10 cellular contexts compared by ENCODE assay signal in the genomic region with DNA sequence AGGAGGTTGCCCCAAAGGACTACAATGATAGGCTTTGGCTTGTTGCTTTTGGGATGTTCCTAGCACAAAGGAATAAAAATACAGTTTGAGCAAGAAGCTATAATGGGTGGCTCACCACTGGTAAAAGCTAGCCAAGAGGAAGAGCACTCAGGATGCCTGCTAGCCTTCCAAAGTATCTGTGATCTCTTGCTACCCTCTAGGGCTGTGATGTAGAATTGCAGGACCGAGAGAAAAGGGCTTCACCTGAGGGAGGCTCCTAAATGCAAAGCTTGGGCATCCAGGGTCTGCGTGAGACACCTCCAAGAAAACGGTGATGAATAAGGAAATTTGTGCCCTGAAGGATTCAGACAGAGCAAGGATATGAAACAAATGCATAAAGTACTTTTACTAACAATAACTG. TPM values are rescaled to one million over a fixed set of nuclear protein-coding genes. Genes with fewer than 3 reads are reported as not detected.
DNase-seq lines count a peak whose midpoint lies in the region; ATAC-seq and TF ChIP-seq lines count a peak whose summit lies in the region.
"Had no signal": no experiment of that assay in that cellular context is flagged by ENCODE, and none has a peak within 500 bp of the region (broad histone marks: within the 10 kb centered on the region; RNA-seq: fewer than 3 reads in every experiment).

No MANE protein-coding gene starts in this region.

- WGBS in gastroesophageal sphincter (ENCODE audit: low coverage in 1 of 2), 2 donors = 59 to 73% methylated on average over 3 of the region's 3 CpGs

- no peaks in the 10 kb centered on the region for H3K9me3 ChIP-seq in OCI-LY1 (ENCODE audit: low read length)
- H3K9me3 ChIP-seq in gastroesophageal sphincter = no peaks in the 10 kb centered on the region

- H2AFZ ChIP-seq in OCI-LY1 (ENCODE audit: low read length) = no peak overlapping the region

- H3K4me2 ChIP-seq in OCI-LY1 (ENCODE audit: low read length) = no peak overlapping the region

- H3K9ac ChIP-seq in OCI-LY1 (ENCODE audit: low read length) = no peak overlapping the region

- no peaks in the 10 kb centered on the region for H3K9me2 ChIP-seq in OCI-LY1 (ENCODE audit: low read depth, low read length)

- H3K36me3 Mint-ChIP-seq in activated CD4-positive, alpha-beta memory T cell treated with anti-CD3 and anti-CD28 coated beads, Interleukin-2, amount 10 ng/mL, durations not matched to agents 7 days and 5 days (ENCODE audit: low read depth) = no peaks in the 10 kb centered on the region
- no peaks in the 10 kb centered on the region for H3K36me3 Mint-ChIP-seq in activated CD8-positive, alpha-beta memory T cell treated with anti-CD3 and anti-CD28 coated beads, Interleukin-2, amount 10 ng/mL, durations not matched to agents 7 days and 5 days

- TF ChIP-seq CTCF in BJ (IDR thresholded peaks at IDR 0.05; ENCODE audit: insufficient read depth, low read depth, low read length) = peak; percentile 70
- peak; percentile 39 for TF ChIP-seq CTCF in GM20000 (IDR thresholded peaks at IDR 0.05; ENCODE audit: extremely low read depth, missing control alignments)
- peak; percentile 49; the same call in 1 of the 2 replicates for TF ChIP-seq CTCF in OCI-LY1 (IDR thresholded peaks at IDR 0.05; ENCODE audit: low read length)
- peak; percentile 10 to 64 (median 48) for TF ChIP-seq CTCF in gastroesophageal sphincter (IDR thresholded peaks at IDR 0.05)

- no peak for TF ChIP-seq EP300 in gastroesophageal sphincter (IDR thresholded peaks at IDR 0.05)

- no peaks in the 10 kb centered on the region for H3K4me1 ChIP-seq in OCI-LY1 (ENCODE audit: insufficient read depth, low read length, severe bottlenecking)
- no peaks in the 10 kb centered on the region for H3K4me1 ChIP-seq in gastroesophageal sphincter

- no peak overlapping the region for H3K27ac Mint-ChIP-seq in activated CD4-positive, alpha-beta memory T cell treated with anti-CD3 and anti-CD28 coated beads, Interleukin-2, amount 10 ng/mL, durations not matched to agents 7 days and 5 days
- no peak overlapping the region for H3K27ac Mint-ChIP-seq in activated CD8-positive, alpha-beta memory T cell treated with anti-CD3 and anti-CD28 coated beads, Interleukin-2, amount 10 ng/mL, durations not matched to agents 7 days and 5 days

- no peak overlapping the region for H3K4me3 Mint-ChIP-seq in activated CD4-positive, alpha-beta memory T cell treated with anti-CD3 and anti-CD28 coated beads, Interleukin-2, amount 10 ng/mL, durations not matched to agents 7 days and 5 days
- no peak overlapping the region for H3K4me3 Mint-ChIP-seq in activated CD8-positive, alpha-beta memory T cell treated with anti-CD3 and anti-CD28 coated beads, Interleukin-2, amount 10 ng/mL, durations not matched to agents 7 days and 5 days

- H3K4me1 Mint-ChIP-seq in activated CD4-positive, alpha-beta memory T cell treated with anti-CD3 and anti-CD28 coated beads, Interleukin-2, amount 10 ng/mL, durations not matched to agents 7 days and 5 days = no peaks in the 10 kb centered on the region
- H3K4me1 Mint-ChIP-seq in activated CD8-positive, alpha-beta memory T cell treated with anti-CD3 and anti-CD28 coated beads, Interleukin-2, amount 10 ng/mL, durations not matched to agents 7 days and 5 days = no peaks in the 10 kb centered on the region

- H3K27me3 ChIP-seq in BJ (ENCODE audit: control insufficient read depth, insufficient read depth, low read length) (no peaks in the 10 kb centered on the region), OCI-LY1 (ENCODE audit: insufficient read depth, low read length) (no peaks in the 10 kb centered on the region), gastroesophageal sphincter (no peaks in the 10 kb centered on the region)
- H3K27me3 ChIP-seq: cardiac muscle cell had no signal

- POLR2A ChIA-PET in BJ (lab: Charles Lee) = no interaction called here
- POLR2A ChIA-PET in activated CD4-positive, alpha-beta memory T cell treated with anti-CD3 and anti-CD28 coated beads, Interleukin-2, amount 10 ng/mL, durations not matched to agents 7 days and 5 days (lab: Charles Lee) = no interaction called here

- ATAC-seq in gastroesophageal sphincter (no peak), HG03280 (IDR thresholded peaks at IDR 0.05; ENCODE audit: unreplicated experiment) (no peak)
- ATAC-seq in activated CD8-positive, alpha-beta memory T cell treated with anti-CD3 and anti-CD28 coated beads, Interleukin-2, amount 10 ng/mL, durations not matched to agents 7 days and 5 days = no peak

- CTCF ChIA-PET in BJ (lab: Yijun Ruan, JAX) = interaction anchor here (0.5 to 6.0 kb wide), 25 partner anchors 9 to 533 kb away, joined by 3 to 147 read pairs (median 4); partner anchors contain the start of genes IVL, LCE6A and SMCP
- CTCF ChIA-PET in activated CD4-positive, alpha-beta memory T cell treated with anti-CD3 and anti-CD28 coated beads, Interleukin-2, amount 10 ng/mL, durations not matched to agents 7 days and 5 days (lab: Charles Lee) = interaction anchor here (2.4 kb wide), 1 partner anchor 273 kb away, joined by 6 read pairs; no protein-coding TSS in a partner anchor
- CTCF ChIA-PET in activated CD8-positive, alpha-beta memory T cell treated with anti-CD3 and anti-CD28 coated beads, Interleukin-2, amount 10 ng/mL, durations not matched to agents 7 days and 5 days (lab: Charles Lee) = interaction anchor here (1.1 to 1.8 kb wide), 3 partner anchors 50 to 272 kb away, joined by 3 to 4 read pairs (median 4); no protein-coding TSS in a partner anchor

- no peak overlapping the region for H3K4me3 ChIP-seq in BJ (ENCODE audit: low read depth, low read length)
- H3K4me3 ChIP-seq in OCI-LY1 (ENCODE audit: low read depth, low read length, poor library complexity, severe bottlenecking) = no peak overlapping the region
- H3K4me3 ChIP-seq in gastroesophageal sphincter = no peak overlapping the region
- H3K4me3 ChIP-seq: cardiac muscle cell had no signal

- no peaks in the 10 kb centered on the region for H4K20me1 ChIP-seq in OCI-LY1 (ENCODE audit: insufficient read depth, low read length)

- no peaks in the 10 kb centered on the region for H3K9me3 Mint-ChIP-seq in activated CD4-positive, alpha-beta memory T cell treated with anti-CD3 and anti-CD28 coated beads, Interleukin-2, amount 10 ng/mL, durations not matched to agents 7 days and 5 days
- no peaks in the 10 kb centered on the region for H3K9me3 Mint-ChIP-seq in activated CD8-positive, alpha-beta memory T cell treated with anti-CD3 and anti-CD28 coated beads, Interleukin-2, amount 10 ng/mL, durations not matched to agents 7 days and 5 days (ENCODE audit: low read depth)

- peaks cover 14% of the 10 kb centered on the region for H3K27me3 Mint-ChIP-seq in activated CD4-positive, alpha-beta memory T cell treated with anti-CD3 and anti-CD28 coated beads, Interleukin-2, amount 10 ng/mL, durations not matched to agents 7 days and 5 days
- H3K27me3 Mint-ChIP-seq in activated CD8-positive, alpha-beta memory T cell treated with anti-CD3 and anti-CD28 coated beads, Interleukin-2, amount 10 ng/mL, durations not matched to agents 7 days and 5 days = peaks cover 11% of the 10 kb centered on the region

- H3K36me3 ChIP-seq in BJ (ENCODE audit: control insufficient read depth, insufficient read depth, low read length) (no peaks in the 10 kb centered on the region), OCI-LY1 (ENCODE audit: insufficient read depth, low read length) (no peaks in the 10 kb centered on the region), gastroesophageal sphincter (no peaks in the 10 kb centered on the region)
- H3K36me3 ChIP-seq: cardiac muscle cell had no signal

- DNase-seq in BJ (ENCODE audit: low read depth) (no peak), GM20000 (ENCODE audit: low spot score) (peak; percentile 51), amygdala (lab: John Stamatoyannopoulos, UW) (no peak)
- no peak for DNase-seq in activated CD4-positive, alpha-beta memory T cell treated with anti-CD3 and anti-CD28 coated beads, Interleukin-2, amount 10 ng/mL, durations not matched to agents 7 days and 5 days
- DNase-seq in activated CD8-positive, alpha-beta memory T cell treated with anti-CD3 and anti-CD28 coated beads, Interleukin-2, amount 10 ng/mL, durations not matched to agents 7 days and 5 days = no peak
- DNase-seq: activated CD4-positive, CD25-positive, alpha-beta regulatory T cell had no signal

- H3K27ac ChIP-seq in OCI-LY1 (ENCODE audit: low read depth, low read length, poor library complexity, severe bottlenecking) (no peak overlapping the region), gastroesophageal sphincter (no peak overlapping the region)
- H3K27ac ChIP-seq: cardiac muscle cell had no signal

- H3F3A ChIP-seq in OCI-LY1 (ENCODE audit: insufficient read depth, low read length) = no peaks in the 10 kb centered on the region

- no peaks in the 10 kb centered on the region for H3K79me2 ChIP-seq in OCI-LY1 (ENCODE audit: insufficient read depth, low read length)

- TF ChIP-seq POLR2A in gastroesophageal sphincter (IDR thresholded peaks at IDR 0.05) = no peak

RNA-seq across cellular contexts. Expression of gene IVL, which starts 17.7 kb away (rescaled TPM):
- polyA plus RNA-seq in BJ (2011; rRNA removed) = 0.05 TPM in 1 of 2 replicates, not detected in the other
- polyA minus RNA-seq in BJ (2011; rRNA and poly(A)+ RNA removed) = not detected in 2 replicates
- 10 to 100 TPM in 1 of 4 donors, 1 to 10 TPM in 1, under 1 TPM in 1, not detected in 1; 0.31 to 13.7 (median 1.1) TPM for total RNA-seq in gastroesophageal sphincter
- not detected for total RNA-seq in activated CD4-positive, alpha-beta memory T cell treated with anti-CD3 and anti-CD28 coated beads, Interleukin-2, amount 10 ng/mL, durations not matched to agents 7 days and 5 days
- not detected for total RNA-seq in activated CD8-positive, alpha-beta memory T cell treated with anti-CD3 and anti-CD28 coated beads, Interleukin-2, amount 10 ng/mL, durations not matched to agents 7 days and 5 days
- total RNA-seq: cardiac muscle cell had no signal
- polyA plus RNA-seq: cardiac muscle cell had no signal

RNA-seq across cellular contexts. Expression of gene SPRR5, which starts 20.9 kb away (rescaled TPM):
- polyA plus RNA-seq in BJ (2011; rRNA removed) = not detected in 2 replicates
- not detected in 2 replicates for polyA minus RNA-seq in BJ (2011; rRNA and poly(A)+ RNA removed)
- not detected for total RNA-seq in gastroesophageal sphincter
- not detected for total RNA-seq in activated CD4-positive, alpha-beta memory T cell treated with anti-CD3 and anti-CD28 coated beads, Interleukin-2, amount 10 ng/mL, durations not matched to agents 7 days and 5 days
- total RNA-seq in activated CD8-positive, alpha-beta memory T cell treated with anti-CD3 and anti-CD28 coated beads, Interleukin-2, amount 10 ng/mL, durations not matched to agents 7 days and 5 days = not detected
- total RNA-seq: cardiac muscle cell had no signal
- polyA plus RNA-seq: cardiac muscle cell had no signal

RNA-seq across cellular contexts. Expression of gene SPRR4, which starts 44.4 kb away (rescaled TPM):
- not detected in 2 replicates for polyA plus RNA-seq in BJ (2011; rRNA removed)
- not detected in 2 replicates for polyA minus RNA-seq in BJ (2011; rRNA and poly(A)+ RNA removed)
- not detected for total RNA-seq in gastroesophageal sphincter
- not detected for total RNA-seq in activated CD4-positive, alpha-beta memory T cell treated with anti-CD3 and anti-CD28 coated beads, Interleukin-2, amount 10 ng/mL, durations not matched to agents 7 days and 5 days
- not detected for total RNA-seq in activated CD8-positive, alpha-beta memory T cell treated with anti-CD3 and anti-CD28 coated beads, Interleukin-2, amount 10 ng/mL, durations not matched to agents 7 days and 5 days
- total RNA-seq: cardiac muscle cell had no signal
- polyA plus RNA-seq: cardiac muscle cell had no signal

RNA-seq across cellular contexts. Expression of gene SMCP, which starts 48.0 kb away (rescaled TPM):
- not detected in 2 replicates for polyA plus RNA-seq in BJ (2011; rRNA removed)
- not detected in 2 replicates for polyA minus RNA-seq in BJ (2011; rRNA and poly(A)+ RNA removed)
- total RNA-seq in gastroesophageal sphincter = not detected
- total RNA-seq in activated CD4-positive, alpha-beta memory T cell treated with anti-CD3 and anti-CD28 coated beads, Interleukin-2, amount 10 ng/mL, durations not matched to agents 7 days and 5 days = not detected
- total RNA-seq in activated CD8-positive, alpha-beta memory T cell treated with anti-CD3 and anti-CD28 coated beads, Interleukin-2, amount 10 ng/mL, durations not matched to agents 7 days and 5 days = not detected
- total RNA-seq: cardiac muscle cell had no signal
- polyA plus RNA-seq: cardiac muscle cell had no signal

RNA-seq across cellular contexts. Expression of gene SPRR1A, which starts 57.8 kb away (rescaled TPM):
- not detected in 2 replicates for polyA plus RNA-seq in BJ (2011; rRNA removed)
- polyA minus RNA-seq in BJ (2011; rRNA and poly(A)+ RNA removed) = not detected in 2 replicates
- not detected for total RNA-seq in gastroesophageal sphincter
- not detected for total RNA-seq in activated CD4-positive, alpha-beta memory T cell treated with anti-CD3 and anti-CD28 coated beads, Interleukin-2, amount 10 ng/mL, durations not matched to agents 7 days and 5 days
- not detected for total RNA-seq in activated CD8-positive, alpha-beta memory T cell treated with anti-CD3 and anti-CD28 coated beads, Interleukin-2, amount 10 ng/mL, durations not matched to agents 7 days and 5 days
- total RNA-seq: cardiac muscle cell had no signal
- polyA plus RNA-seq: cardiac muscle cell had no signal
